ENCODE assay signal across 17 cellular contexts in the genomic region with DNA sequence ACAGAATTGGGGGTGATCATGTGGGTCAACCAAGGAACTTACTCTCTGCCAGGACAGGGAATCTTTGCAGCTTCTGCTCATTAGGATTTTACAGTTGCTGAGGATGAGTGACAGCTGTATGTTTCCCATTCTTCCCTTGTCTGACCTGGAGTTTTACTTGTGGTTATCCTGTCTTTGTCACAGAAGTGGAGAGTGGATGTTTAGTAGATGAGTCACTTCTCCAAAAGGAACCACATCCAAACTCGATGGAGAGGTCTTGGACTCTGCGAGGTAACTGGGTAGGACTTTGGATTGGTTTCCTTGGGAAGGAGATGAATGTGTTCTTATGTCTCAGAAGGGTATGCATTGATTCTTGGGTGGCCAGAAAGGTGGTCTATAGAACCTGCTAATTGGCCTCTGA. TPM values are rescaled to one million over a fixed set of nuclear protein-coding genes. Genes with fewer than 3 reads are reported as not detected.
DNase-seq lines count a peak whose midpoint lies in the region; ATAC-seq and TF ChIP-seq lines count a peak whose summit lies in the region.
"Had no signal": no experiment of that assay in that cellular context is flagged by ENCODE, and none has a peak within 500 bp of the region (broad histone marks: within the 10 kb centered on the region; RNA-seq: fewer than 3 reads in every experiment).

No MANE protein-coding gene starts in this region.

- H3K27me3 ChIP-seq in PC-3 (ENCODE audit: low read length) (no peaks in the 10 kb centered on the region), neural progenitor cell (no peaks in the 10 kb centered on the region)
- H3K27me3 ChIP-seq: adrenal gland, tibial artery had no signal

- H3K9me2 ChIP-seq in PC-3 (replicated peaks; ENCODE audit: low read length), result no peaks in the 10 kb centered on the region

- ATAC-seq in PC-3, result peak; percentile 72
- no peak for ATAC-seq in GM18873 (IDR thresholded peaks at IDR 0.05; ENCODE audit: low FRiP score, unreplicated experiment)
- no peak for ATAC-seq in activated T-cell treated with anti-CD3 and anti-CD28 coated beads, Interleukin-2, amount 50 U/mL, for 4 hours
- ATAC-seq in activated CD8-positive, alpha-beta T cell treated with anti-CD3 and anti-CD28 coated beads, Interleukin-2, amount 10 ng/mL, durations not matched to agents 7 days and 5 days, result no peak

- no peaks in the 10 kb centered on the region for H3K36me3 ChIP-seq in PC-3 (ENCODE audit: low read depth, low read length)
- H3K36me3 ChIP-seq in neural progenitor cell, result no peaks in the 10 kb centered on the region
- H3K36me3 ChIP-seq: adrenal gland, tibial artery had no signal

- H3K9me3 Mint-ChIP-seq in neural progenitor cell (no peaks in the 10 kb centered on the region), progenitor cell of endocrine pancreas (ENCODE audit: low read depth) (no peaks in the 10 kb centered on the region)
- H3K9me3 Mint-ChIP-seq in activated T-cell treated with anti-CD3 and anti-CD28 coated beads, Interleukin-2, amount 50 U/mL, for 4 hours, result no peaks in the 10 kb centered on the region
- H3K9me3 Mint-ChIP-seq in activated CD8-positive, alpha-beta T cell treated with anti-CD3 and anti-CD28 coated beads, Interleukin-2, amount 10 ng/mL, durations not matched to agents 7 days and 5 days (ENCODE audit: insufficient read depth), result no peaks in the 10 kb centered on the region
- H3K9me3 Mint-ChIP-seq: CD8-positive, alpha-beta memory T cell; neural crest cell had no signal

- no peak overlapping the region for H3K4me3 Mint-ChIP-seq in neural progenitor cell
- H3K4me3 Mint-ChIP-seq in progenitor cell of endocrine pancreas (ENCODE audit: low read depth), result no peak overlapping the region
- no peak overlapping the region for H3K4me3 Mint-ChIP-seq in activated T-cell treated with anti-CD3 and anti-CD28 coated beads, Interleukin-2, amount 50 U/mL, for 4 hours
- H3K4me3 Mint-ChIP-seq in activated CD8-positive, alpha-beta T cell treated with anti-CD3 and anti-CD28 coated beads, Interleukin-2, amount 10 ng/mL, durations not matched to agents 7 days and 5 days, result no peak overlapping the region
- H3K4me3 Mint-ChIP-seq: neural crest cell had no signal

- no TSS peak for BruUV-seq in PC-3 (replicated peaks; lab: Mats Ljungman, UMichigan)

- H3K79me2 ChIP-seq in PC-3 (ENCODE audit: low read length) (no peaks in the 10 kb centered on the region), neural progenitor cell (ENCODE audit: low read depth) (no peaks in the 10 kb centered on the region)

- no peak overlapping the region; the same call in 1 of the 2 replicates for H3K9ac ChIP-seq in PC-3 (ENCODE audit: low read length)
- H3K9ac ChIP-seq in neural progenitor cell, result no peak overlapping the region

- no peak for TF ChIP-seq CTCF in PC-3 (conservative IDR thresholded peaks at IDR 0.05; ENCODE audit: low read depth, low read length)
- TF ChIP-seq CTCF in neural progenitor cell (IDR thresholded peaks at IDR 0.05), result no peak
- no peak for TF ChIP-seq CTCF in progenitor cell of endocrine pancreas (IDR thresholded peaks at IDR 0.05; ENCODE audit: unreplicated experiment)

- H3K9me3 ChIP-seq in PC-3 (ENCODE audit: low read length), result no peaks in the 10 kb centered on the region
- no peaks in the 10 kb centered on the region for H3K9me3 ChIP-seq in neural progenitor cell (ENCODE audit: low read depth)
- H3K9me3 ChIP-seq: adrenal gland, tibial artery had no signal

- no peaks in the 10 kb centered on the region for H3K27me3 Mint-ChIP-seq in neural progenitor cell (ENCODE audit: insufficient read depth, low read depth)
- peaks cover 5% of the 10 kb centered on the region for H3K27me3 Mint-ChIP-seq in progenitor cell of endocrine pancreas
- H3K27me3 Mint-ChIP-seq in activated T-cell treated with anti-CD3 and anti-CD28 coated beads, Interleukin-2, amount 50 U/mL, for 4 hours (ENCODE audit: low read depth), result peaks cover 11% of the 10 kb centered on the region
- H3K27me3 Mint-ChIP-seq in activated CD8-positive, alpha-beta T cell treated with anti-CD3 and anti-CD28 coated beads, Interleukin-2, amount 10 ng/mL, durations not matched to agents 7 days and 5 days (ENCODE audit: low read depth), result peaks cover 2% of the 10 kb centered on the region

- H3F3A ChIP-seq in PC-3 (ENCODE audit: low read length, unreplicated experiment) (no peaks in the 10 kb centered on the region), neural progenitor cell (ENCODE audit: low read depth) (peaks cover 4% of the 10 kb centered on the region)

- peak overlapping the region; percentile 68 for H3K27ac ChIP-seq in PC-3 (ENCODE audit: low read length)
- no peak overlapping the region for H3K27ac ChIP-seq in neural progenitor cell
- H3K27ac ChIP-seq: tibial artery, VCaP had no signal

- H3K36me3 Mint-ChIP-seq in neural progenitor cell (no peaks in the 10 kb centered on the region), progenitor cell of endocrine pancreas (ENCODE audit: insufficient read depth) (no peaks in the 10 kb centered on the region)
- no peaks in the 10 kb centered on the region for H3K36me3 Mint-ChIP-seq in activated T-cell treated with anti-CD3 and anti-CD28 coated beads, Interleukin-2, amount 50 U/mL, for 4 hours (ENCODE audit: insufficient read depth)
- H3K36me3 Mint-ChIP-seq in activated CD8-positive, alpha-beta T cell treated with anti-CD3 and anti-CD28 coated beads, Interleukin-2, amount 10 ng/mL, durations not matched to agents 7 days and 5 days (ENCODE audit: low read depth), result no peaks in the 10 kb centered on the region
- H3K36me3 Mint-ChIP-seq: CD8-positive, alpha-beta memory T cell had no signal

- H3K4me2 ChIP-seq in PC-3 (ENCODE audit: low read length) (0 out of 2 replicates have a peak overlapping the region, but pooled peaks have one; percentile 12), neural progenitor cell (no peak overlapping the region)

- H4K20me1 ChIP-seq in PC-3 (ENCODE audit: low read length), result no peaks in the 10 kb centered on the region
- no peaks in the 10 kb centered on the region for H4K20me1 ChIP-seq in neural progenitor cell (ENCODE audit: low read depth)

- no peak overlapping the region for H2AFZ ChIP-seq in PC-3 (ENCODE audit: low read length)
- H2AFZ ChIP-seq in neural progenitor cell (replicated peaks), result peak overlapping the region; percentile 50

- H3K4me3 ChIP-seq in PC-3 (ENCODE audit: low read length) (no peak overlapping the region), neural progenitor cell (no peak overlapping the region)
- H3K4me3 ChIP-seq: adrenal gland, tibial artery had no signal

- POLR2A ChIA-PET in PC-3 (lab: Charles Lee; ENCODE audit: unreplicated experiment), result no interaction called here
- POLR2A ChIA-PET in activated CD8-positive, alpha-beta T cell treated with anti-CD3 and anti-CD28 coated beads, Interleukin-2, amount 10 ng/mL, durations not matched to agents 7 days and 5 days (lab: Charles Lee), result no interaction called here

- intact Hi-C loops in PC-3 (cut with micrococcal nuclease), result loop anchor here (10.0 kb wide), 1 partner anchor 100 kb away; no protein-coding TSS in a partner anchor

- H3K27ac Mint-ChIP-seq in neural progenitor cell (no peak overlapping the region), progenitor cell of endocrine pancreas (no peak overlapping the region)
- no peak overlapping the region for H3K27ac Mint-ChIP-seq in activated CD8-positive, alpha-beta T cell treated with anti-CD3 and anti-CD28 coated beads, Interleukin-2, amount 10 ng/mL, durations not matched to agents 7 days and 5 days
- H3K27ac Mint-ChIP-seq: CD8-positive, alpha-beta memory T cell had no signal

- H3K4me1 ChIP-seq in PC-3 (ENCODE audit: insufficient read depth, low read length) (peaks cover 63% of the 10 kb centered on the region), neural progenitor cell (no peaks in the 10 kb centered on the region)

- DNase-seq in H4 (ENCODE audit: low spot score) (peak; percentile 61), PC-3 (peak; percentile 95), dermis blood vessel endothelial cell (peak; percentile 94), neural progenitor cell (ENCODE audit: low spot score) (no peak), progenitor cell of endocrine pancreas (ENCODE audit: low spot score, unreplicated experiment) (no peak)
- DNase-seq in activated T-cell treated with anti-CD3 and anti-CD28 coated beads, Interleukin-2, amount 50 U/mL, for 4 hours, result no peak
- DNase-seq in activated CD8-positive, alpha-beta T cell treated with anti-CD3 and anti-CD28 coated beads, Interleukin-2, amount 10 ng/mL, durations not matched to agents 7 days and 5 days, result no peak
- DNase-seq: activated CD8-positive, alpha-beta memory T cell treated with anti-CD3 and anti-CD28 coated beads, Interleukin-2, amount 50 U/mL, for 4 hours; CD8-positive, alpha-beta memory T cell; NCI-H187 treated with DMSO at 0.1 percent for 48 hours; NCI-H69; SHP77 treated with DMSO at 0.1 percent for 48 hours; tibial artery had no signal

- CTCF ChIA-PET in PC-3 (lab: Charles Lee), result no interaction called here
- CTCF ChIA-PET in activated CD8-positive, alpha-beta T cell treated with anti-CD3 and anti-CD28 coated beads, Interleukin-2, amount 10 ng/mL, durations not matched to agents 7 days and 5 days (lab: Charles Lee), result no interaction called here

- peaks cover 13% of the 10 kb centered on the region for H3K4me1 Mint-ChIP-seq in neural progenitor cell
- peaks cover 10% of the 10 kb centered on the region for H3K4me1 Mint-ChIP-seq in progenitor cell of endocrine pancreas (ENCODE audit: low read depth)
- no peaks in the 10 kb centered on the region for H3K4me1 Mint-ChIP-seq in activated T-cell treated with anti-CD3 and anti-CD28 coated beads, Interleukin-2, amount 50 U/mL, for 4 hours (ENCODE audit: low read depth)
- no peaks in the 10 kb centered on the region for H3K4me1 Mint-ChIP-seq in activated CD8-positive, alpha-beta T cell treated with anti-CD3 and anti-CD28 coated beads, Interleukin-2, amount 10 ng/mL, durations not matched to agents 7 days and 5 days (ENCODE audit: low read depth)
- H3K4me1 Mint-ChIP-seq: CD8-positive, alpha-beta memory T cell had no signal

RNA-seq across cellular contexts. Expression of a gene that starts 53.8 kb away (rescaled TPM):
- total RNA-seq in H4 (2014; rRNA removed; shearing (Covaris generic)), result 0.06 TPM in 1 of 2 replicates, not detected in the other
- total RNA-seq in PC-3 (2014; rRNA removed) (not detected in 2 replicates), dermis blood vessel endothelial cell (3.4 and 5.4 TPM in 2 replicates), neural progenitor cell (ENCODE audit: low replicate concordance) (67.1 and 79.4 TPM in 2 replicates), progenitor cell of endocrine pancreas (11.6 and 13.3 TPM in 2 replicates)
- 1 to 10 TPM; 2.1 to 4.9 (median 2.2) TPM for total RNA-seq in activated T-cell treated with anti-CD3 and anti-CD28 coated beads, Interleukin-2, amount 50 U/mL, for 4 hours
- total RNA-seq in activated CD8-positive, alpha-beta T cell treated with anti-CD3 and anti-CD28 coated beads, Interleukin-2, amount 10 ng/mL, durations not matched to agents 7 days and 5 days, result 10 to 100 TPM; 17.1 to 18.9 TPM

Comparison
In these comparisons a context has a peak if more than half of its experiments do, and no peak if none do; other contexts are left out.
1. DNase-seq: peak in H4 (single experiment), PC-3 (single experiment) and dermis blood vessel endothelial cell (single experiment); none in neural progenitor cell (single experiment), progenitor cell of endocrine pancreas (single experiment), activated T-cell treated with anti-CD3 and anti-CD28 coated beads, Interleukin-2, amount 50 U/mL, for 4 hours (single experiment) and activated CD8-positive, alpha-beta T cell treated with anti-CD3 and anti-CD28 coated beads, Interleukin-2, amount 10 ng/mL, durations not matched to agents 7 days and 5 days (single experiment).